ENCODE assay signal across 8 cellular contexts in genomic region chr17:41865596-41865893, GRCh38. TPM values are rescaled to one million over a fixed set of nuclear protein-coding genes. Genes with fewer than 3 reads are reported as not detected.
A peak's percentile ranks its signal among the peaks of the same experiment; 100 is the strongest.
DNase-seq lines count a peak whose midpoint lies in the region; ATAC-seq and TF ChIP-seq lines count a peak whose summit lies in the region.

No MANE protein-coding gene starts in this region.

- DNase-seq in AG09309 (ENCODE audit: low read depth) (no peak), caudate nucleus (lab: John Stamatoyannopoulos, UW) (no peak), aorta (no peak)

- ATAC-seq in HG03442 (IDR thresholded peaks at IDR 0.05; ENCODE audit: unreplicated experiment) = no peak
- no peak for ATAC-seq in GM18861 (IDR thresholded peaks at IDR 0.05; ENCODE audit: unreplicated experiment)
- ATAC-seq in aorta (ENCODE audit: low FRiP score) = no peak
- ATAC-seq in GM18907 (IDR thresholded peaks at IDR 0.05; ENCODE audit: unreplicated experiment) = no peak

- H3K36me3 ChIP-seq in HUES6 (ENCODE audit: control insufficient read depth, insufficient read depth, low read length) = peaks cover 39% of the 10 kb centered on the region
- H3K36me3 ChIP-seq in mucosa of stomach (ENCODE audit: control insufficient read depth, insufficient read depth, low read length) = peaks cover 9% of the 10 kb centered on the region
- H3K36me3 ChIP-seq in aorta (ENCODE audit: control insufficient read depth in 1 of 2, insufficient read depth in 2 of 2, low read length in 1 of 2) = peaks cover 0 to 5% of the 10 kb centered on the region in 2 donors

- H3K4me1 ChIP-seq in HUES6 (ENCODE audit: control insufficient read depth, insufficient read depth, low read length) (peaks cover 31% of the 10 kb centered on the region), mucosa of stomach (ENCODE audit: control insufficient read depth, insufficient read depth, low read length) (peaks cover 15% of the 10 kb centered on the region), aorta (ENCODE audit: control insufficient read depth in 1 of 2, insufficient read depth in 2 of 2, low read length in 2 of 2) (peaks cover 0 to 4% of the 10 kb centered on the region in 2 donors)

- H3K4me3 ChIP-seq in AG09309 (ENCODE audit: control insufficient read depth, low read depth, low read length) (peak overlapping the region; percentile 23), HUES6 (ENCODE audit: low read depth, low read length) (peak overlapping the region; percentile 98), mucosa of stomach (ENCODE audit: low read length) (no peak overlapping the region), aorta (ENCODE audit: low read length in 2 of 2) (no peak overlapping the region)

- H3K27ac ChIP-seq in HUES6 (ENCODE audit: low read depth, low read length) = no peak overlapping the region
- peak overlapping the region; percentile 84 for H3K27ac ChIP-seq in caudate nucleus (ENCODE audit: low read depth, low read length)
- no peak overlapping the region for H3K27ac ChIP-seq in aorta (ENCODE audit: low read depth in 1 of 2, low read length in 2 of 2)

- H3K27me3 ChIP-seq in HUES6 (ENCODE audit: control insufficient read depth, insufficient read depth, low read length) (no peaks in the 10 kb centered on the region), mucosa of stomach (ENCODE audit: control insufficient read depth, insufficient read depth, low read length) (no peaks in the 10 kb centered on the region), aorta (ENCODE audit: control insufficient read depth in 1 of 2, insufficient read depth in 2 of 2, low read length in 1 of 2) (no peaks in the 10 kb centered on the region)

- H3K9me3 ChIP-seq in HUES6 (ENCODE audit: control insufficient read depth, insufficient read depth, low read depth, low read length) (no peaks in the 10 kb centered on the region), mucosa of stomach (ENCODE audit: control insufficient read depth, low read length) (no peaks in the 10 kb centered on the region), aorta (ENCODE audit: control insufficient read depth, low read length) (no peaks in the 10 kb centered on the region)

- H3K9ac ChIP-seq in HUES6 (ENCODE audit: low read length) = no peak overlapping the region
- H3K9ac ChIP-seq in mucosa of stomach (ENCODE audit: low read length) = peak overlapping the region; percentile 87

- whole genome bisulfite sequencing in aorta, 2 donors = 0 to 1% methylated on average over 10 of the region's 10 CpGs

- no peak for TF ChIP-seq CTCF in AG09309 (IDR thresholded peaks at IDR 0.05; ENCODE audit: control insufficient read depth, insufficient read depth, low read depth, low read length, missing control alignments)

- intact Hi-C loops in aorta (cut with DNase I) = loop anchor here in 1 of 2 donors (2.0 kb wide), 1 partner anchor 29 kb away; the partner anchor contains the start of genes KLHL10 and NT5C3B

RNA-seq across cellular contexts. Expression of gene KLHL11, which starts 0.3 kb away (rescaled TPM):
- total RNA-seq in aorta = 10 to 100 TPM; 11.9 TPM
- polyA plus RNA-seq in aorta = 1 to 10 TPM; 1.0 to 1.8 TPM

RNA-seq across cellular contexts. Expression of gene KLHL10, which starts 27.9 kb away (rescaled TPM):
- total RNA-seq in aorta = under 1 TPM; 0.36 TPM
- under 1 TPM in 1 of 2 donors, not detected in 1; 0.97 TPM for polyA plus RNA-seq in aorta

RNA-seq across cellular contexts. Expression of gene NT5C3B, which starts 29.5 kb away (rescaled TPM):
- 10 to 100 TPM; 43.5 to 64.3 TPM for total RNA-seq in aorta
- polyA plus RNA-seq in aorta = 100 to 1,000 TPM; 100 to 155 TPM

RNA-seq across cellular contexts. Expression of gene FKBP10, which starts 52.7 kb away (rescaled TPM):
- 100 to 1,000 TPM; 140 to 172 TPM for total RNA-seq in aorta
- polyA plus RNA-seq in aorta = 100 to 1,000 TPM in 1 of 2 donors, 10 to 100 TPM in 1; 70.5 to 260 TPM

RNA-seq across cellular contexts. Expression of gene ACLY, which starts 53.2 kb away (rescaled TPM):
- 100 to 1,000 TPM in 1 of 2 donors, 10 to 100 TPM in 1; 84.5 to 106 TPM for total RNA-seq in aorta
- polyA plus RNA-seq in aorta = 10 to 100 TPM; 14.8 to 26.4 TPM

Comparison
In these comparisons a context has a peak if more than half of its experiments do, and no peak if none do; other contexts are left out.
1. H3K4me3 ChIP-seq: peak in AG09309 (single experiment) and HUES6 (single experiment); none in mucosa of stomach (single experiment) and aorta (0 of 2).